In genomic region chr11:68690671-68691401, GRCh38 we compare ENCODE assay signal across 1 cellular context.
TF ChIP-seq lines count a peak whose summit lies in the region.

No MANE protein-coding gene starts in this region.

TF ChIP-seq in HCT116, 20 proteins besides CTCF, POLR2A, EP300 and RAD21 (continued from another document):
- TF ChIP-seq ZBTB33 (IDR thresholded peaks at IDR 0.05; ENCODE audit: extremely low read depth, insufficient replicate concordance, low read length) (no peak), CEBPB (IDR thresholded peaks at IDR 0.05; ENCODE audit: low read depth) (no peak)
TF ChIP-seq in HCT116: peak in this region for 0.
